Comparison of ENCODE assay signal across 8 cellular contexts in the genomic region with DNA sequence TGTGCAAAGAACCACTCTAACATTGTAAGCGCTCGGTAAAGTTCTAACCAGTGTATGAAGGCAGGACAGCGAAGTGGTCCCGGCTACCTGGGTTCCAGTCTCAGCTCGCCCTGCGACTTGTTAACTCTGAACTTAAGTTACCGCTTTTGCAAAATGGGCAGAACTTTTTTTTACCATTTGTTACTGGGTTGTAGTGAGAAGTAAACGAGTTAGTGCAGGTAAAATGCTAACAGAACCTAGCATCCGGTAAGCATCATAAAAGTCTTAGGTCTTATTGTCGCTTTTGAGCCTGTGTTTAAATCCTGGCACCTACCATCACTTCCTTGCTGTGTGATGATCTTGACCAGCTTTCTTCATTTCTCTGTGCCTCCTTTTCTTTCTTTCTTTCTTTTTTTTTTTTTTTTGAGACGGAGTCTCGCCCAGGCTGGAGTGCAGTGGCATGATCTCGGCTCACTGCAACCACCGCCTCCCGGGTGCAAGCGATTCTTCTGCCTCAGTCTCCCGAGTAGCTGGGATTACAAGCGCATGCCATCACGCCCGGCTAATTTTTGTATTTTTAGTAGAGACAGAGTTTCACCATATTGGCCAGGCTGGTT.
DNase-seq lines count a peak whose midpoint lies in the region; ATAC-seq and TF ChIP-seq lines count a peak whose summit lies in the region.

No MANE protein-coding gene starts in this region.

- no peaks in the 10 kb centered on the region for H3K9me2 ChIP-seq in DOHH2 (replicated peaks; ENCODE audit: control insufficient read depth, low read length)

- peaks cover 49% of the 10 kb centered on the region for H3K36me3 ChIP-seq in DOHH2 (ENCODE audit: control insufficient read depth, low read length)
- peaks cover 5 to 13% of the 10 kb centered on the region in 2 donors for H3K36me3 ChIP-seq in mucosa of rectum (ENCODE audit: control insufficient read depth in 2 of 2, insufficient read depth in 2 of 2, low read length in 2 of 2)

- peak overlapping the region; percentile 29 for H3K27ac ChIP-seq in DOHH2 (ENCODE audit: low read depth, low read length)
- peak overlapping the region; percentile 54 to 74 for H3K27ac ChIP-seq in mucosa of rectum (ENCODE audit: low read depth in 2 of 2, low read length in 2 of 2)

- peaks cover 19% of the 10 kb centered on the region; the same call in 1 of the 2 replicates for H4K20me1 ChIP-seq in DOHH2 (ENCODE audit: control insufficient read depth, insufficient read depth, low read depth, low read length)

- H3K4me3 ChIP-seq in DOHH2 (ENCODE audit: low read length) (peak overlapping the region; percentile 82), LNCaP clone FGC (ENCODE audit: low read depth, low read length) (peak overlapping the region; percentile 97), mucosa of rectum (ENCODE audit: low read length in 2 of 2) (peak overlapping the region; percentile 97 to 99)

- H3K27me3 ChIP-seq in DOHH2 (ENCODE audit: control insufficient read depth, low read length), result no peaks in the 10 kb centered on the region
- no peaks in the 10 kb centered on the region for H3K27me3 ChIP-seq in mucosa of rectum (ENCODE audit: control insufficient read depth in 2 of 2, insufficient read depth in 2 of 2, low read length in 2 of 2)

- TF ChIP-seq CTCF in DOHH2 (IDR thresholded peaks at IDR 0.05; ENCODE audit: low read depth, low read length, poor library complexity, severe bottlenecking), result no peak
- TF ChIP-seq CTCF in LNCaP clone FGC (IDR thresholded peaks at IDR 0.05; ENCODE audit: control insufficient read depth, extremely low read depth, insufficient read depth), result no peak

- peaks cover 39% of the 10 kb centered on the region for H3K4me1 ChIP-seq in DOHH2 (ENCODE audit: control insufficient read depth, low read length)
- peaks cover 19 to 21% of the 10 kb centered on the region in 2 donors for H3K4me1 ChIP-seq in mucosa of rectum (ENCODE audit: control insufficient read depth in 2 of 2, insufficient read depth in 2 of 2, low read length in 2 of 2)

- peak overlapping the region; percentile 76 to 81 for H3K9ac ChIP-seq in mucosa of rectum (ENCODE audit: low read depth in 1 of 2, low read length in 2 of 2)

- peak overlapping the region; percentile 71 for H3K4me2 ChIP-seq in DOHH2 (ENCODE audit: low read length)

- peaks cover 67% of the 10 kb centered on the region for H3K79me2 ChIP-seq in DOHH2 (ENCODE audit: control insufficient read depth, low read length)

- H3F3A ChIP-seq in DOHH2 (ENCODE audit: control insufficient read depth, insufficient read depth), result peaks cover 6% of the 10 kb centered on the region

- no peak for ATAC-seq in GM18867 (IDR thresholded peaks at IDR 0.05; ENCODE audit: unreplicated experiment)

- DNase-seq in LNCaP clone FGC (ENCODE audit: low read depth) (no peak), cerebellar cortex (ENCODE audit: low spot score) (peak; percentile 29)
- DNase-seq in stimulated activated CD4-positive, alpha-beta T cell treated with anti-CD3 and anti-CD28 coated beads, Interleukin-15, amount 100 ng/mL, for 24 hours, result no peak
- DNase-seq in stimulated activated CD4-positive, alpha-beta T cell treated with anti-CD3 and anti-CD28 coated beads, Interleukin-1b, Interleukin-23, amount 100 ng/mL, for 48 hours, result no peak
- no peak for DNase-seq in activated effector memory CD4-positive, alpha-beta T cell treated with anti-CD3 and anti-CD28 coated beads, Interleukin-2, amount 50 U/mL, for 16 hours

- no peaks in the 10 kb centered on the region for H3K9me3 ChIP-seq in DOHH2 (ENCODE audit: control insufficient read depth, insufficient read depth, low read length)
- no peaks in the 10 kb centered on the region for H3K9me3 ChIP-seq in mucosa of rectum (ENCODE audit: control insufficient read depth in 2 of 2, low read length in 2 of 2)
